Comparison of ENCODE assay signal across 9 cellular contexts in genomic region chr2:19987936-19988335, GRCh38. TPM values are rescaled to one million over a fixed set of nuclear protein-coding genes. Genes with fewer than 3 reads are reported as not detected.
DNase-seq lines count a peak whose midpoint lies in the region; ATAC-seq and TF ChIP-seq lines count a peak whose summit lies in the region.
"Had no signal": no experiment of that assay in that cellular context is flagged by ENCODE, and none has a peak within 500 bp of the region (broad histone marks: within the 10 kb centered on the region; RNA-seq: fewer than 3 reads in every experiment).

No MANE protein-coding gene starts in this region.

- peaks cover 9% of the 10 kb centered on the region for H3K4me1 ChIP-seq in HUES6 (ENCODE audit: control insufficient read depth, insufficient read depth, low read length)

- TF ChIP-seq CTCF in nephron (IDR thresholded peaks at IDR 0.05; ENCODE audit: unreplicated experiment in 3 of 3) (no peak), omental fat pad (IDR thresholded peaks at IDR 0.05) (no peak)

- peaks cover 12% of the 10 kb centered on the region for H3K27me3 Mint-ChIP-seq in nephron (ENCODE audit: low read depth)

- no peaks in the 10 kb centered on the region for H3K27me3 ChIP-seq in HUES6 (ENCODE audit: control insufficient read depth, insufficient read depth, low read length)

- no peak overlapping the region for H3K27ac ChIP-seq in HUES6 (ENCODE audit: low read depth, low read length)
- H3K27ac ChIP-seq in substantia nigra (ENCODE audit: low read depth, low read length, poor library complexity, severe bottlenecking) = no peak overlapping the region

- H3K4me3 Mint-ChIP-seq in nephron = peak overlapping the region; percentile 95 to 98 (median 97)

- H3K9me3 ChIP-seq in HUES6 (ENCODE audit: control insufficient read depth, insufficient read depth, low read depth, low read length) = no peaks in the 10 kb centered on the region

- peaks cover under 1% of the 10 kb centered on the region; the same call in 1 of the 2 replicates for H3K36me3 ChIP-seq in HUES6 (ENCODE audit: control insufficient read depth, insufficient read depth, low read length)

- no peaks in the 10 kb centered on the region for H3K9me3 Mint-ChIP-seq in nephron

- ATAC-seq in GM18909 (IDR thresholded peaks at IDR 0.05; ENCODE audit: poor library complexity, unreplicated experiment) (peak; percentile 85), HG02610 (IDR thresholded peaks at IDR 0.05; ENCODE audit: unreplicated experiment) (peak; percentile 61), omental fat pad (ENCODE audit: low FRiP score) (no peak)

- H3K27ac Mint-ChIP-seq in nephron = no peak overlapping the region

- no peak overlapping the region for H3K9ac ChIP-seq in HUES6 (ENCODE audit: low read length)

- peaks cover 22% of the 10 kb centered on the region for H3K4me1 Mint-ChIP-seq in nephron

- no peak for DNase-seq in substantia nigra (lab: John Stamatoyannopoulos, UW)
- DNase-seq in omental fat pad (ENCODE audit: low spot score) = no peak
- DNase-seq in GM19240 (ENCODE audit: insufficient read length, low spot score) = no peak
- DNase-seq in GM19238 (ENCODE audit: insufficient read length, low spot score) = no peak
- DNase-seq: NCI-H2081 had no signal

- H3K4me3 ChIP-seq in HUES6 (ENCODE audit: low read depth, low read length) = peak overlapping the region; percentile 15; the same call in 1 of the 2 replicates

- peaks cover 13% of the 10 kb centered on the region for H3K36me3 Mint-ChIP-seq in nephron (ENCODE audit: low read depth)

RNA-seq across cellular contexts. Expression of gene WDR35, which starts 2.0 kb away (rescaled TPM):
- total RNA-seq in omental fat pad = 10 to 100 TPM in 1 of 4 donors, 1 to 10 TPM in 3; 6.8 to 10.6 (median 8.1) TPM

RNA-seq across cellular contexts. Expression of gene MATN3, which starts 24.5 kb away (rescaled TPM):
- 1 to 10 TPM in 3 of 4 donors, under 1 TPM in 1; 0.28 to 9.1 (median 1.5) TPM for total RNA-seq in omental fat pad
